In the genomic region with DNA sequence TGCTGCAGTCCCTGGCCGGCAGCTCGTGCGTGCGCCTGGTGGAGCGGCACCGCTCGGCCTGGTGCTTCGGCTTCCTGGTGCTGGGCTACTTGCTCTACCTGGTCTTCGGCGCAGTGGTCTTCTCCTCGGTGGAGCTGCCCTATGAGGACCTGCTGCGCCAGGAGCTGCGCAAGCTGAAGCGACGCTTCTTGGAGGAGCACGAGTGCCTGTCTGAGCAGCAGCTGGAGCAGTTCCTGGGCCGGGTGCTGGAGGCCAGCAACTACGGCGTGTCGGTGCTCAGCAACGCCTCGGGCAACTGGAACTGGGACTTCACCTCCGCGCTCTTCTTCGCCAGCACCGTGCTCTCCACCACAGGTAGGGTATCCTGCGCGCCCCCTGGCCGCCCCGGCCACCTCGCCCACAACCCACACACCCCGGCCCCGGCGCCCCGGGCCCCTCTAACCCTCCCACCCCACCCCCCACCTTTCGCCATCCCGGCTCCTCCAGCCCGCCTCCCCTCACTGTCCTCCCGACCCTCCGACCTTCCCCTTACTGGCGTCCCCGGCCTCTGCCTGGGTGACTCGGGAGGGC, we compare ENCODE assay signal across 8 cellular contexts. TPM values are rescaled to one million over a fixed set of nuclear protein-coding genes. Genes with fewer than 3 reads are reported as not detected.
DNase-seq lines count a peak whose midpoint lies in the region; ATAC-seq, FAIRE-seq and TF ChIP-seq lines count a peak whose summit lies in the region.

No MANE protein-coding gene starts in this region.

- no peaks in the 10 kb centered on the region for H3K36me3 ChIP-seq in brain microvascular endothelial cell (replicated peaks)

- peak; percentile 41 for DNase-seq in COR-L47 (lab: John Stamatoyannopoulos, UW)
- peak; percentile 33 for DNase-seq in GM19239 (ENCODE audit: insufficient read length, low spot score)
- DNase-seq in Jurkat, Clone E6-1 (ENCODE audit: low read depth, low spot score): no peak
- DNase-seq in brain microvascular endothelial cell: no peak
- DNase-seq in iPS-NIHi7 (ENCODE audit: extremely low spot score): peak; percentile 45
- DNase-seq in stimulated activated naive CD8-positive, alpha-beta T cell treated with anti-CD3 and anti-CD28 coated beads, Interleukin-15, Interleukin-2, amounts not matched to agents 100 U/mL and 50 U/mL, for 24 hours: no peak
- no peak for DNase-seq in NCI-H1694 (lab: John Stamatoyannopoulos, UW)

- H3K27ac ChIP-seq in brain microvascular endothelial cell: no peak overlapping the region

- ATAC-seq in stimulated activated naive CD8-positive, alpha-beta T cell treated with anti-CD3 and anti-CD28 coated beads, Interleukin-15, Interleukin-2, amounts not matched to agents 100 U/mL and 50 U/mL, for 24 hours: peak; percentile 14
- ATAC-seq in GM21737 (IDR thresholded peaks at IDR 0.05; ENCODE audit: unreplicated experiment): no peak

- FAIRE-seq in GM19239 (lab: Jason Lieb, UNC): no peak

- in situ Hi-C loops in brain microvascular endothelial cell (cut with HindIII; ENCODE audit: low pct_ligation_motif_present, low sequenced_read_pairs): no loop called here

- peaks cover 6% of the 10 kb centered on the region for H3K27me3 ChIP-seq in brain microvascular endothelial cell (replicated peaks)

- TF ChIP-seq CTCF in brain microvascular endothelial cell (IDR thresholded peaks at IDR 0.05; ENCODE audit: low read depth, low read length, missing control alignments): no peak

- peak overlapping the region; percentile 89 for H3K4me3 ChIP-seq in Jurkat, Clone E6-1 (ENCODE audit: low read length)
- H3K4me3 ChIP-seq in brain microvascular endothelial cell (ENCODE audit: low read depth, low read length): peak overlapping the region; percentile 76

RNA-seq across cellular contexts. Expression of a gene that starts 0.4 kb away (rescaled TPM):
- 16.3 TPM for polyA plus RNA-seq in Jurkat, Clone E6-1 (2012; ENCODE audit: insufficient read depth, insufficient read length)

Comparison
In these comparisons a context has a peak if more than half of its experiments do, and no peak if none do; other contexts are left out.
1. DNase-seq: peak in COR-L47 (single experiment), GM19239 (single experiment) and iPS-NIHi7 (single experiment); none in Jurkat, Clone E6-1 (single experiment), brain microvascular endothelial cell (single experiment), stimulated activated naive CD8-positive, alpha-beta T cell treated with anti-CD3 and anti-CD28 coated beads, Interleukin-15, Interleukin-2, amounts not matched to agents 100 U/mL and 50 U/mL, for 24 hours (single experiment) and NCI-H1694 (single experiment).